ENCODE assay signal across 8 cellular contexts in genomic region chr5:65423623-65424022, GRCh38.
"Had no signal": no experiment of that assay in that cellular context is flagged by ENCODE, and none has a peak within 500 bp of the region (broad histone marks: within the 10 kb centered on the region; RNA-seq: fewer than 3 reads in every experiment).

No MANE protein-coding gene starts in this region.

- H3K9ac ChIP-seq: GM23248 had no signal

- H3K36me3 ChIP-seq: HAP-1 had no signal

- H3K4me3 ChIP-seq: GM23248, HAP-1 had no signal

- H3K9me3 ChIP-seq: HAP-1 had no signal

- DNase-seq: GM23248, GOT3, H7, HFFc6, KG1 had no signal

- H3K27ac ChIP-seq: GM23248, HL-60 had no signal

- ATAC-seq: HCT116 had no signal

- H2AFZ ChIP-seq: GM23248 had no signal

- H3K4me1 ChIP-seq: HAP-1 had no signal
